Comparison of ENCODE assay signal across 12 cellular contexts in the genomic region with DNA sequence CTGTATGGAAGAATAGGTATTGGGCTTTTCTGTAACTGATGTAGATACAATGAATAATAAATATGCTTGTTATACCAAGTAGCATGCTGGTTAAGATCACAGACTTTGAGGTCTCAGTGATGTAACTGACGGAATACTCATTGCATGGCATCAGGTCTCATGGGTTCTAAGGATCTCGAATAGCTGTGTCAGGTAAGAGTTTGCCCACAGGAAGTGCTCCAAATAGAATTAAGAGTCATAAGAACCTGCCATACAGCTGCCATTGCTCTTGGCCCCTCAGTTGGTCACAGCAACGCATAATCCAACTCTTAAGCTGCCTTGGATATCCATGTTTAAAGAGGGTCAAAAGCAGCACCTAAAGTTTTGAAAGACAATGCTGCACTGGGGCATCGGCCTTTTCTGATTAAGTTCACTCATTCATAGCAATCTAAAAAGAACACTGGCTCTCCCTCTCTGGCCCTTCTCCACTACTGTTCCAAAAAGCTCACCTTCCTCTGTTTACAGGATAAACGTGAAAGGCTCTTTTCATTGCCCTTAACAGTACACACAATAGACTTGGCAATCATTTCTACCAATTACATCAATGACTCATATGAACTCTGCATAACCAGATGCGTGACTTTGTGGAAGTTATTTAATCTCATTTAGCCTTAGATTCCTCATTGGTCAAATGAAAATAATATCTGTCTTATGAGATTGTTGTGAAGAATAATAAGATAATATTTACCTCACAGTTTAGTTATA.
DNase-seq lines count a peak whose midpoint lies in the region; ATAC-seq and TF ChIP-seq lines count a peak whose summit lies in the region.
"Had no signal": no experiment of that assay in that cellular context is flagged by ENCODE, and none has a peak within 500 bp of the region (broad histone marks: within the 10 kb centered on the region; RNA-seq: fewer than 3 reads in every experiment).

No MANE protein-coding gene starts in this region.

- no peaks in the 10 kb centered on the region for H3K27me3 ChIP-seq in A673 (replicated peaks; ENCODE audit: insufficient read depth, low read depth, low read length, poor library complexity)
- H3K27me3 ChIP-seq in brain microvascular endothelial cell (replicated peaks), result no peaks in the 10 kb centered on the region
- H3K27me3 ChIP-seq in hepatocyte, result no peaks in the 10 kb centered on the region

- H4K20me1 ChIP-seq in hepatocyte (ENCODE audit: insufficient read depth, poor library complexity, severe bottlenecking), result no peaks in the 10 kb centered on the region

- no peak for TF ChIP-seq EP300 in Ishikawa (IDR thresholded peaks at IDR 0.05; ENCODE audit: borderline replicate concordance)

- peak; percentile 33 for DNase-seq in A673 (ENCODE audit: low spot score)
- no peak for DNase-seq in brain microvascular endothelial cell
- peak; percentile 59 for DNase-seq in iris pigment epithelial cell (ENCODE audit: low read depth)
- no peak for DNase-seq in activated naive CD8-positive, alpha-beta T cell treated with anti-CD3 and anti-CD28 coated beads, Interleukin-2, amount 50 U/mL, for 24 hours
- DNase-seq in hepatocyte (ENCODE audit: low spot score), result no peak
- no peak for DNase-seq in activated CD4-positive, alpha-beta T cell treated with anti-CD3 and anti-CD28 coated beads, Interleukin-2, amount 10 ng/mL, durations not matched to agents 24 days and 14 days
- no peak for DNase-seq in stimulated activated naive B cell treated with anti-CD40 and anti-IgM and Interleukin-4, amounts not matched to agents 10 μg/mL and 1 μg/mL and 100 μg/mL, for 72 hours
- DNase-seq: activated naive CD8-positive, alpha-beta T cell treated with anti-CD3 and anti-CD28 coated beads, Interleukin-2, amount 10 ng/mL, durations not matched to agents 7 days and 5 days; stimulated activated CD8-positive, alpha-beta memory T cell treated with anti-CD3 and anti-CD28 coated beads, Interleukin-4, amount 100 ng/mL, for 48 hours had no signal

- 84% methylated on average over 6 of the region's 6 CpGs for WGBS in hepatocyte (ENCODE audit: low lambda C conversion rate, missing lambda C conversion rate)

- peaks cover 18% of the 10 kb centered on the region for H3K4me1 Mint-ChIP-seq in activated naive CD8-positive, alpha-beta T cell treated with anti-CD3 and anti-CD28 coated beads, Interleukin-2, amount 50 U/mL, for 24 hours
- peaks cover 10% of the 10 kb centered on the region for H3K4me1 Mint-ChIP-seq in activated CD4-positive, alpha-beta T cell treated with anti-CD3 and anti-CD28 coated beads, Interleukin-2, amount 10 ng/mL, durations not matched to agents 24 days and 14 days
- H3K4me1 Mint-ChIP-seq in stimulated activated naive B cell treated with anti-CD40 and anti-IgM and Interleukin-4, amounts not matched to agents 10 μg/mL and 1 μg/mL and 100 μg/mL, for 72 hours, result peaks cover 11 to 13% of the 10 kb centered on the region in 2 donors

- no TSS peak for BruUV-seq in A673 (replicated peaks; lab: Mats Ljungman, UMichigan)

- no peak overlapping the region for H2AFZ ChIP-seq in hepatocyte

- TF ChIP-seq CTCF in A673 (conservative IDR thresholded peaks at IDR 0.05; ENCODE audit: low read depth, low read length), result no peak
- no peak for TF ChIP-seq CTCF in brain microvascular endothelial cell (IDR thresholded peaks at IDR 0.05; ENCODE audit: low read depth, low read length, missing control alignments)
- no peak for TF ChIP-seq CTCF in hepatocyte (IDR thresholded peaks at IDR 0.05; ENCODE audit: poor library complexity)

- H3K4me1 ChIP-seq in A673 (ENCODE audit: insufficient read depth, low read length, poor library complexity, severe bottlenecking) (no peaks in the 10 kb centered on the region), hepatocyte (ENCODE audit: insufficient read depth) (no peaks in the 10 kb centered on the region)

- in situ Hi-C loops in brain microvascular endothelial cell (cut with HindIII; ENCODE audit: low pct_ligation_motif_present, low sequenced_read_pairs), result no loop called here

- ATAC-seq in activated naive CD8-positive, alpha-beta T cell treated with anti-CD3 and anti-CD28 coated beads, Interleukin-2, amount 50 U/mL, for 24 hours, result no peak
- no peak for ATAC-seq in stimulated activated naive B cell treated with anti-CD40 and anti-IgM and Interleukin-4, amounts not matched to agents 10 μg/mL and 1 μg/mL and 100 μg/mL, for 72 hours (replicated peaks)
- ATAC-seq: activated CD4-positive, CD25-positive, alpha-beta regulatory T cell treated with anti-CD3 and anti-CD28 coated beads, Interleukin-2, amount 50 U/mL, for 24 hours had no signal

- intact Hi-C loops in A673 (cut with micrococcal nuclease; ENCODE audit: unreplicated experiment), result no loop called here
- intact Hi-C loops in activated CD4-positive, alpha-beta T cell treated with anti-CD3 and anti-CD28 coated beads, Interleukin-2, amount 10 ng/mL, durations not matched to agents 24 days and 14 days (cut with micrococcal nuclease), result no loop called here

- peaks cover 18% of the 10 kb centered on the region for H3K36me3 Mint-ChIP-seq in activated naive CD8-positive, alpha-beta T cell treated with anti-CD3 and anti-CD28 coated beads, Interleukin-2, amount 50 U/mL, for 24 hours (ENCODE audit: low read depth)
- no peaks in the 10 kb centered on the region for H3K36me3 Mint-ChIP-seq in activated CD4-positive, alpha-beta T cell treated with anti-CD3 and anti-CD28 coated beads, Interleukin-2, amount 10 ng/mL, durations not matched to agents 24 days and 14 days (ENCODE audit: low read depth)
- peaks cover 13 to 27% of the 10 kb centered on the region in 2 donors for H3K36me3 Mint-ChIP-seq in stimulated activated naive B cell treated with anti-CD40 and anti-IgM and Interleukin-4, amounts not matched to agents 10 μg/mL and 1 μg/mL and 100 μg/mL, for 72 hours

- H3K27ac ChIP-seq in A673 (ENCODE audit: low read depth, low read length, poor library complexity, severe bottlenecking) (no peak overlapping the region), brain microvascular endothelial cell (peak overlapping the region; percentile 24), hepatocyte (no peak overlapping the region)

- H3K36me3 ChIP-seq in A673 (ENCODE audit: insufficient read depth, low read length, poor library complexity, severe bottlenecking) (no peaks in the 10 kb centered on the region), brain microvascular endothelial cell (replicated peaks) (no peaks in the 10 kb centered on the region), hepatocyte (replicated peaks; ENCODE audit: insufficient read depth, low read depth) (no peaks in the 10 kb centered on the region)

- H3K4me3 ChIP-seq in A673 (ENCODE audit: low read depth, low read length, poor library complexity, severe bottlenecking) (no peak overlapping the region), brain microvascular endothelial cell (ENCODE audit: low read depth, low read length) (no peak overlapping the region), hepatocyte (no peak overlapping the region)

- H3K9me2 ChIP-seq in hepatocyte (replicated peaks; ENCODE audit: insufficient read depth), result no peaks in the 10 kb centered on the region

- H3K9me3 Mint-ChIP-seq in activated naive CD8-positive, alpha-beta T cell treated with anti-CD3 and anti-CD28 coated beads, Interleukin-2, amount 50 U/mL, for 24 hours, result peaks cover 8% of the 10 kb centered on the region
- no peaks in the 10 kb centered on the region for H3K9me3 Mint-ChIP-seq in activated CD4-positive, alpha-beta T cell treated with anti-CD3 and anti-CD28 coated beads, Interleukin-2, amount 10 ng/mL, durations not matched to agents 24 days and 14 days
- H3K9me3 Mint-ChIP-seq in stimulated activated naive B cell treated with anti-CD40 and anti-IgM and Interleukin-4, amounts not matched to agents 10 μg/mL and 1 μg/mL and 100 μg/mL, for 72 hours, result peaks cover 1 to 4% of the 10 kb centered on the region in 2 donors
- H3K9me3 Mint-ChIP-seq: activated naive CD8-positive, alpha-beta T cell treated with anti-CD3 and anti-CD28 coated beads, Interleukin-2, amount 10 ng/mL, durations not matched to agents 7 days and 5 days had no signal

- no peak overlapping the region for H3K27ac Mint-ChIP-seq in activated naive CD8-positive, alpha-beta T cell treated with anti-CD3 and anti-CD28 coated beads, Interleukin-2, amount 50 U/mL, for 24 hours
- H3K27ac Mint-ChIP-seq in activated CD4-positive, alpha-beta T cell treated with anti-CD3 and anti-CD28 coated beads, Interleukin-2, amount 10 ng/mL, durations not matched to agents 24 days and 14 days, result no peak overlapping the region
- H3K27ac Mint-ChIP-seq in stimulated activated naive B cell treated with anti-CD40 and anti-IgM and Interleukin-4, amounts not matched to agents 10 μg/mL and 1 μg/mL and 100 μg/mL, for 72 hours, result no peak overlapping the region
- H3K27ac Mint-ChIP-seq: activated naive CD8-positive, alpha-beta T cell treated with anti-CD3 and anti-CD28 coated beads, Interleukin-2, amount 10 ng/mL, durations not matched to agents 7 days and 5 days; B cell had no signal

- H3K4me2 ChIP-seq in hepatocyte, result no peak overlapping the region

- H3K9me3 ChIP-seq in A673 (ENCODE audit: low read depth, low read length, poor library complexity, severe bottlenecking) (no peaks in the 10 kb centered on the region), hepatocyte (ENCODE audit: low read depth) (no peaks in the 10 kb centered on the region)

- no peak overlapping the region for H3K4me3 Mint-ChIP-seq in activated naive CD8-positive, alpha-beta T cell treated with anti-CD3 and anti-CD28 coated beads, Interleukin-2, amount 50 U/mL, for 24 hours
- H3K4me3 Mint-ChIP-seq in activated CD4-positive, alpha-beta T cell treated with anti-CD3 and anti-CD28 coated beads, Interleukin-2, amount 10 ng/mL, durations not matched to agents 24 days and 14 days, result no peak overlapping the region
- no peak overlapping the region for H3K4me3 Mint-ChIP-seq in stimulated activated naive B cell treated with anti-CD40 and anti-IgM and Interleukin-4, amounts not matched to agents 10 μg/mL and 1 μg/mL and 100 μg/mL, for 72 hours
- H3K4me3 Mint-ChIP-seq: activated naive CD8-positive, alpha-beta T cell treated with anti-CD3 and anti-CD28 coated beads, Interleukin-2, amount 10 ng/mL, durations not matched to agents 7 days and 5 days; B cell had no signal

- POLR2A ChIA-PET in A673 (lab: Charles Lee; ENCODE audit: low non-redundant PET), result no interaction called here

- no peak for TF ChIP-seq RAD21 in Ishikawa (IDR thresholded peaks at IDR 0.05; ENCODE audit: low read depth)

- CTCF ChIA-PET in A673 (lab: Charles Lee), result no interaction called here

- peaks cover 3% of the 10 kb centered on the region for H3K79me2 ChIP-seq in hepatocyte

- no peaks in the 10 kb centered on the region for H3K27me3 Mint-ChIP-seq in activated naive CD8-positive, alpha-beta T cell treated with anti-CD3 and anti-CD28 coated beads, Interleukin-2, amount 50 U/mL, for 24 hours
- no peaks in the 10 kb centered on the region for H3K27me3 Mint-ChIP-seq in activated CD4-positive, alpha-beta T cell treated with anti-CD3 and anti-CD28 coated beads, Interleukin-2, amount 10 ng/mL, durations not matched to agents 24 days and 14 days
- H3K27me3 Mint-ChIP-seq in stimulated activated naive B cell treated with anti-CD40 and anti-IgM and Interleukin-4, amounts not matched to agents 10 μg/mL and 1 μg/mL and 100 μg/mL, for 72 hours, result no peaks in the 10 kb centered on the region
- H3K27me3 Mint-ChIP-seq: activated naive CD8-positive, alpha-beta T cell treated with anti-CD3 and anti-CD28 coated beads, Interleukin-2, amount 10 ng/mL, durations not matched to agents 7 days and 5 days; B cell had no signal

Comparison
In these comparisons a context has a peak if more than half of its experiments do, and no peak if none do; other contexts are left out.
1. DNase-seq: peak in A673 (single experiment) and iris pigment epithelial cell (single experiment); none in brain microvascular endothelial cell (single experiment), activated naive CD8-positive, alpha-beta T cell treated with anti-CD3 and anti-CD28 coated beads, Interleukin-2, amount 50 U/mL, for 24 hours (single experiment), hepatocyte (single experiment), activated CD4-positive, alpha-beta T cell treated with anti-CD3 and anti-CD28 coated beads, Interleukin-2, amount 10 ng/mL, durations not matched to agents 24 days and 14 days (single experiment) and stimulated activated naive B cell treated with anti-CD40 and anti-IgM and Interleukin-4, amounts not matched to agents 10 μg/mL and 1 μg/mL and 100 μg/mL, for 72 hours (single experiment).